Comparison of ENCODE assay signal across 8 cellular contexts in genomic region chr22:29883045-29883830, GRCh38. TPM values are rescaled to one million over a fixed set of nuclear protein-coding genes. Genes with fewer than 3 reads are reported as not detected.
DNase-seq lines count a peak whose midpoint lies in the region; ATAC-seq and TF ChIP-seq lines count a peak whose summit lies in the region.

TSS of gene MTMR3 (plus strand) at chr22:29883174. CDS start at chr22:29971060, 87,886 bp downstream.

- no peaks in the 10 kb centered on the region for H3K36me3 ChIP-seq in esophagus muscularis mucosa

- intact Hi-C loops in esophagus muscularis mucosa (cut with DNase I) = loop anchor here (5.0 kb wide), 3 partner anchors 46 to 119 kb away; partner anchors contain the start of gene ASCC2

- WGBS in esophagus muscularis mucosa = 1% methylated on average over 40 of the region's 88 CpGs

- no peak for TF ChIP-seq EP300 in esophagus muscularis mucosa (IDR thresholded peaks at IDR 0.05)

- H3K9me3 ChIP-seq in esophagus muscularis mucosa = no peaks in the 10 kb centered on the region

- no peaks in the 10 kb centered on the region for H3K27me3 ChIP-seq in esophagus muscularis mucosa

- DNase-seq in CMK (ENCODE audit: low read depth) (peak; percentile 73), HuH-7 (ENCODE audit: low spot score) (peak; percentile 76), esophagus muscularis mucosa (ENCODE audit: extremely low spot score) (peak; percentile 97), myocyte (ENCODE audit: low read depth) (peak; percentile 92)
- peak; percentile 97 to 98 for DNase-seq in activated T-cell treated with anti-CD3 and anti-CD28 coated beads, Interleukin-2, amount 50 U/mL, for 48 hours
- DNase-seq in stimulated activated CD8-positive, alpha-beta memory T cell treated with anti-CD3 and anti-CD28 coated beads, Interleukin-7, amount 100 ng/mL, for 4 hours (ENCODE audit: low read depth in 2 of 2) = peak; percentile 86 to 87

- peak; percentile 30 for ATAC-seq in GM19468 (IDR thresholded peaks at IDR 0.05; ENCODE audit: extremely low read depth, unreplicated experiment)

- peak within 1 kb of the TSS; percentile 95 to 99 (median 98) for H3K27ac ChIP-seq in esophagus muscularis mucosa (replicated peaks in 1 of 4)

- peak within 1 kb of the TSS; percentile 98 to 100 (median 99) for H3K4me3 ChIP-seq in esophagus muscularis mucosa

- H3K4me1 ChIP-seq in esophagus muscularis mucosa = peaks cover 42 to 50% (median 46%) of the 10 kb centered on the region in 4 donors

- peak; percentile 48 to 64 (median 53) for TF ChIP-seq CTCF in esophagus muscularis mucosa (IDR thresholded peaks at IDR 0.05)

- TF ChIP-seq POLR2A in esophagus muscularis mucosa (IDR thresholded peaks at IDR 0.05; ENCODE audit: low read depth) = no peak

TF ChIP-seq in PFSK-1, 5 proteins besides CTCF, POLR2A, EP300 and RAD21:
- TF ChIP-seq POLR2AphosphoS5 (IDR thresholded peaks at IDR 0.05; ENCODE audit: low read depth, low read length) (peak; percentile 40; the same call in 1 of the 2 replicates), SIN3A (IDR thresholded peaks at IDR 0.05; ENCODE audit: borderline replicate concordance, insufficient read depth, low read length) (no peak)

RNA-seq across cellular contexts. Expression of gene MTMR3, which starts in this region (rescaled TPM):
- polyA plus RNA-seq in PFSK-1 (2012; ENCODE audit: insufficient read length, low read depth) = 18.0 TPM
- 10 to 100 TPM; 33.5 to 46.5 (median 40.8) TPM for total RNA-seq in esophagus muscularis mucosa
- 25.7 and 29.3 TPM in 2 replicates for total RNA-seq in myocyte
- polyA plus RNA-seq in myocyte (2012) = 21.6 TPM

Comparison
In these comparisons a context has a peak if more than half of its experiments do, and no peak if none do; other contexts are left out.
1. Peak in every context shown above with its lines: DNase-seq, ATAC-seq, H3K4me3 ChIP-seq and H3K27ac ChIP-seq.